In genomic region chr2:9160732-9161131, GRCh38 we compare ENCODE assay signal across 17 cellular contexts. TPM values are rescaled to one million over a fixed set of nuclear protein-coding genes. Genes with fewer than 3 reads are reported as not detected.
A peak's percentile ranks its signal among the peaks of the same experiment; 100 is the strongest.
DNase-seq lines count a peak whose midpoint lies in the region; ATAC-seq, FAIRE-seq and TF ChIP-seq lines count a peak whose summit lies in the region.
"Had no signal": no experiment of that assay in that cellular context is flagged by ENCODE, and none has a peak within 500 bp of the region (broad histone marks: within the 10 kb centered on the region; RNA-seq: fewer than 3 reads in every experiment).

No MANE protein-coding gene starts in this region.

- no peak overlapping the region for H3K4ac ChIP-seq in mesenchymal stem cell (ENCODE audit: low read depth in 1 of 2, low read length in 2 of 2)

- CTCF ChIA-PET in WTC11 (lab: Charles Lee) = interaction anchor here (1.0 to 2.8 kb wide), 6 partner anchors 18 to 211 kb away, joined by 3 to 16 read pairs (median 3); no protein-coding TSS in a partner anchor

- no peak overlapping the region for H3K4me3 Mint-ChIP-seq in GM23338
- H3K4me3 Mint-ChIP-seq in WTC11 = no peak overlapping the region
- H3K4me3 Mint-ChIP-seq: CD8-positive, alpha-beta T cell; T-helper 1 cell treated with Interleukin-12 subunit alpha and Interleukin-12 subunit beta and Interleukin-4 antibody, amounts not matched to agents 30 μg/mL and 1 μg/mL, for 36 hours had no signal

- TF ChIP-seq CTCF in GM23338 (conservative IDR thresholded peaks at IDR 0.05; ENCODE audit: low read depth in 2 of 2) = peak in 1 of 2 experiments; percentile 52; a peak in 2 of 4 replicates
- no peak for TF ChIP-seq CTCF in WTC11 (IDR thresholded peaks at IDR 0.05)

- 78% methylated on average over 7 of the region's 7 CpGs for WGBS in mesenchymal stem cell

- POLR2A ChIA-PET in WTC11 (lab: Charles Lee) = no interaction called here

- no peak overlapping the region for H3K4me3 ChIP-seq in GM23338
- H3K4me3 ChIP-seq in mesenchymal stem cell (ENCODE audit: insufficient read depth in 1 of 2, low read depth in 1 of 2, low read length in 2 of 2) = no peak overlapping the region
- H3K4me3 ChIP-seq: PC-9 had no signal

- H3K79me2 ChIP-seq in GM23338 (replicated peaks; ENCODE audit: insufficient read depth) = no peaks in the 10 kb centered on the region

- H2AFZ ChIP-seq in GM23338 (no peak overlapping the region), mesenchymal stem cell (ENCODE audit: low read depth, low read length) (no peak overlapping the region)
- H2AFZ ChIP-seq: PC-9 had no signal

- H2BK120ac ChIP-seq in mesenchymal stem cell (ENCODE audit: low read depth, low read length) = no peak overlapping the region

- no peak overlapping the region for H3K18ac ChIP-seq in mesenchymal stem cell (ENCODE audit: low read depth in 1 of 2, low read length in 2 of 2)

- ATAC-seq in GM23338 (peak; percentile 99), WTC11 (peak; percentile 98), GM21526 (IDR thresholded peaks at IDR 0.05; ENCODE audit: low FRiP score, unreplicated experiment) (no peak)
- ATAC-seq: CD8-positive, alpha-beta T cell had no signal

- H3K4me1 Mint-ChIP-seq in GM23338 (no peaks in the 10 kb centered on the region), WTC11 (no peaks in the 10 kb centered on the region)

- H3K36me3 Mint-ChIP-seq in GM23338 (ENCODE audit: low read depth) = no peaks in the 10 kb centered on the region
- no peaks in the 10 kb centered on the region for H3K36me3 Mint-ChIP-seq in WTC11
- H3K36me3 Mint-ChIP-seq: CD8-positive, alpha-beta T cell had no signal

- no peak overlapping the region for H3K9ac ChIP-seq in mesenchymal stem cell (ENCODE audit: low read length)

- no peak overlapping the region for H2BK15ac ChIP-seq in mesenchymal stem cell (ENCODE audit: low read depth, poor library complexity, severe bottlenecking)

- H3K27ac ChIP-seq in GM23338 (ENCODE audit: low read depth) (no peak overlapping the region), mesenchymal stem cell (ENCODE audit: low read length, poor library complexity, severe bottlenecking) (no peak overlapping the region)
- H3K27ac ChIP-seq: PC-9 had no signal

- no peak overlapping the region for H2BK12ac ChIP-seq in mesenchymal stem cell (ENCODE audit: low read length in 2 of 2)

- H4K91ac ChIP-seq in mesenchymal stem cell (ENCODE audit: low read length) = peak overlapping the region; percentile 61

- H2BK5ac ChIP-seq in mesenchymal stem cell (ENCODE audit: low read depth, low read length, poor library complexity, severe bottlenecking) = no peak overlapping the region

- H4K20me1 ChIP-seq in GM23338 (replicated peaks; ENCODE audit: insufficient read depth) = no peaks in the 10 kb centered on the region

- H3K36me3 ChIP-seq in GM23338 (ENCODE audit: insufficient read depth) (no peaks in the 10 kb centered on the region; the same call in 1 of the 2 replicates), mesenchymal stem cell (ENCODE audit: control insufficient read depth in 1 of 2, insufficient read depth in 2 of 2, low read depth in 1 of 2, low read length in 2 of 2) (no peaks in the 10 kb centered on the region)
- H3K36me3 ChIP-seq: BE2C had no signal

- no peak overlapping the region for H3K23ac ChIP-seq in mesenchymal stem cell (ENCODE audit: low read length in 2 of 2)

- no peaks in the 10 kb centered on the region for H3K9me3 Mint-ChIP-seq in GM23338
- H3K9me3 Mint-ChIP-seq in WTC11 = no peaks in the 10 kb centered on the region
- H3K9me3 Mint-ChIP-seq: CD8-positive, alpha-beta T cell; T-helper 1 cell treated with Interleukin-12 subunit alpha and Interleukin-12 subunit beta and Interleukin-4 antibody, amounts not matched to agents 30 μg/mL and 1 μg/mL, for 36 hours had no signal

- no peak overlapping the region for H2AK5ac ChIP-seq in mesenchymal stem cell (ENCODE audit: low read length, severe bottlenecking)

- DNase-seq in GM23338 (ENCODE audit: low spot score) = peak; percentile 65
- DNase-seq in HTR-8/SVneo (ENCODE audit: insufficient read length, low spot score) = no peak
- DNase-seq in WTC11 (ENCODE audit: low spot score) = peak; percentile 35
- DNase-seq in mesenchymal stem cell = no peak
- no peak for DNase-seq in ureter (ENCODE audit: low spot score)
- no peak for DNase-seq in NCI-H1417 treated with DMSO at 0.1 percent for 48 hours (lab: John Stamatoyannopoulos, UW)
- DNase-seq: BE2C; CD8-positive, alpha-beta T cell; EL; NCI-H1105 treated with DMSO at 0.1 percent for 48 hours; NCI-H1930; NCI-H2227 treated with DMSO at 0.1 percent for 48 hours; NCI-H526; PC-9 had no signal

- H3K79me1 ChIP-seq in mesenchymal stem cell (replicated peaks; ENCODE audit: low read length, poor library complexity, severe bottlenecking) = no peaks in the 10 kb centered on the region

- no peaks in the 10 kb centered on the region for H3K9me3 ChIP-seq in mesenchymal stem cell (ENCODE audit: control insufficient read depth, low read length)
- H3K9me3 ChIP-seq: BE2C had no signal

- H3K9me2 ChIP-seq in GM23338 (ENCODE audit: insufficient read depth) = no peaks in the 10 kb centered on the region

- no peaks in the 10 kb centered on the region for H3F3A ChIP-seq in GM23338 (replicated peaks; ENCODE audit: low read depth)

- H3K27me3 Mint-ChIP-seq in GM23338 (ENCODE audit: insufficient read depth, low read depth, poor library complexity) = peaks cover 9% of the 10 kb centered on the region
- no peaks in the 10 kb centered on the region for H3K27me3 Mint-ChIP-seq in WTC11 (ENCODE audit: low read depth)

- no peaks in the 10 kb centered on the region for H3K4me1 ChIP-seq in GM23338 (ENCODE audit: insufficient read depth)
- H3K4me1 ChIP-seq in mesenchymal stem cell (ENCODE audit: control insufficient read depth, insufficient read depth, low read depth, low read length) = peaks cover 2% of the 10 kb centered on the region
- H3K4me1 ChIP-seq: BE2C had no signal

- peak; percentile 31 for FAIRE-seq in HTR-8/SVneo (lab: Jason Lieb, UNC)
- FAIRE-seq: GM18507 had no signal

- no peak overlapping the region for H3K14ac ChIP-seq in mesenchymal stem cell (ENCODE audit: low read length in 2 of 2)

- H3K4me2 ChIP-seq in GM23338 (no peak overlapping the region), mesenchymal stem cell (ENCODE audit: low read length, poor library complexity, severe bottlenecking) (no peak overlapping the region)
- H3K4me2 ChIP-seq: PC-9 had no signal

- H3K27ac Mint-ChIP-seq in GM23338 = no peak overlapping the region
- H3K27ac Mint-ChIP-seq in WTC11 = no peak overlapping the region
- H3K27ac Mint-ChIP-seq: CD8-positive, alpha-beta T cell; T-helper 1 cell treated with Interleukin-12 subunit alpha and Interleukin-12 subunit beta and Interleukin-4 antibody, amounts not matched to agents 30 μg/mL and 1 μg/mL, for 36 hours had no signal

- H3K27me3 ChIP-seq in GM23338 (ENCODE audit: insufficient read depth) = no peaks in the 10 kb centered on the region
- no peaks in the 10 kb centered on the region for H3K27me3 ChIP-seq in mesenchymal stem cell (ENCODE audit: control insufficient read depth in 1 of 2, insufficient read depth in 1 of 2, low read length in 2 of 2)
- H3K27me3 ChIP-seq: BE2C had no signal

- H4K8ac ChIP-seq in mesenchymal stem cell (ENCODE audit: low read length) = no peak overlapping the region

TF ChIP-seq in GM23338, 12 proteins besides CTCF, POLR2A, EP300 and RAD21 (continues in another document):
- no peak for TF ChIP-seq NANOG (IDR thresholded peaks at IDR 0.05; ENCODE audit: borderline replicate concordance)

TF ChIP-seq in WTC11, 78 proteins besides CTCF, POLR2A, EP300 and RAD21:
- TF ChIP-seq ATF2 (CRISPR knock-in tag; IDR thresholded peaks at IDR 0.05; ENCODE audit: borderline replicate concordance, low read depth) (no peak), NFATC4 (CRISPR knock-in tag; IDR thresholded peaks at IDR 0.05) (no peak), ZNF671 (CRISPR knock-in tag; IDR thresholded peaks at IDR 0.05) (no peak)

RNA-seq across cellular contexts. Expression of gene ASAP2, which starts 45.9 kb away (rescaled TPM):
- 15.6 and 16.5 TPM in 2 replicates for total RNA-seq in GM23338 (2014; rRNA removed; shearing (Covaris generic))
- 2.6 and 3.2 TPM in 2 replicates for polyA plus RNA-seq in GM23338 (2016; fragmentation: Nextera tagmentation; extraction: Ambion mirVana)
- total RNA-seq in WTC11 (2021) (14.3 to 15.6 TPM (median 14.5 TPM) in 3 replicates), ureter (42.1 TPM)
- polyA plus RNA-seq in mesenchymal stem cell (2013, experiment 1 of 2) = 27.5 TPM
- polyA plus RNA-seq in mesenchymal stem cell (2013, experiment 2 of 2) = 23.9 TPM
- total RNA-seq: CD8-positive, alpha-beta T cell had no signal

Comparison
In these comparisons a context has a peak if more than half of its experiments do, and no peak if none do; other contexts are left out.
1. DNase-seq: peak in GM23338 (single experiment) and WTC11 (single experiment); none in HTR-8/SVneo (single experiment), mesenchymal stem cell (single experiment), ureter (single experiment) and NCI-H1417 treated with DMSO at 0.1 percent for 48 hours (single experiment).